29 cellular contexts compared by ENCODE assay signal in the genomic region with DNA sequence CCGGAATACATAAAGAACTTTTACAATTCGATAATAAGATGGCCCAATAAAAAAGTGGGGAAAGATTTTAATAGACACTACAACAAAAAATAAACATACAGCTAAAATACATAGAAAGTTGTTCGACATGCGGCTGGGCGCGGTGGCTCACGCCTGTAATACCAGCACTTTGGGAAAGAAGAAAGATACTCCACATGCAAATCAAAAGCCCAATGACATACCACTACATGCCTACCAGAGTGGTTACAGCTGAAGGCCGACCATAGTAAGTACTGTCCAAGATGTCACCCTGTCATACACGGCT. TPM values are rescaled to one million over a fixed set of nuclear protein-coding genes. Genes with fewer than 3 reads are reported as not detected.
"Had no signal": no experiment of that assay in that cellular context is flagged by ENCODE, and none has a peak within 500 bp of the region (broad histone marks: within the 10 kb centered on the region; RNA-seq: fewer than 3 reads in every experiment).

No MANE protein-coding gene starts in this region.

- H3K9me3 ChIP-seq: esophagus muscularis mucosa, heart left ventricle, left lung, neutrophil, tibial nerve had no signal

- H3K27ac ChIP-seq: brain microvascular endothelial cell, esophagus muscularis mucosa, foreskin keratinocyte, left lung, neutrophil, tibial nerve had no signal

- H3K4me3 ChIP-seq: esophagus muscularis mucosa, heart left ventricle, left lung, smooth muscle cell, tibial nerve had no signal

- H3K4me2 ChIP-seq: smooth muscle cell had no signal

- H3K27me3 Mint-ChIP-seq: activated naive CD8-positive, alpha-beta T cell treated with anti-CD3 and anti-CD28 coated beads, Interleukin-2, amount 10 ng/mL, durations not matched to agents 7 days and 5 days had no signal

- H3K9me3 Mint-ChIP-seq: activated CD4-positive, alpha-beta memory T cell treated with anti-CD3 and anti-CD28 coated beads, Interleukin-2, amount 10 ng/mL, durations not matched to agents 7 days and 5 days; activated CD4-positive, alpha-beta T cell treated with anti-CD3 and anti-CD28 coated beads, Interleukin-2, amount 10 ng/mL, durations not matched to agents 7 days and 5 days; activated naive CD4-positive, alpha-beta T cell treated with anti-CD3 and anti-CD28 coated beads, Interleukin-2, amount 10 ng/mL, durations not matched to agents 7 days and 5 days; activated naive CD8-positive, alpha-beta T cell treated with anti-CD3 and anti-CD28 coated beads, Interleukin-2, amount 10 ng/mL, durations not matched to agents 7 days and 5 days; activated T-cell treated with anti-CD3 and anti-CD28 coated beads, Interleukin-2, amount 50 U/mL, for 24 hours; endodermal cell; mesothelial cell of epicardium; naive B cell; nephron progenitor cell; WTC11 had no signal

- H3K4me3 Mint-ChIP-seq: activated CD4-positive, alpha-beta memory T cell treated with anti-CD3 and anti-CD28 coated beads, Interleukin-2, amount 10 ng/mL, durations not matched to agents 7 days and 5 days; activated CD4-positive, alpha-beta T cell treated with anti-CD3 and anti-CD28 coated beads, Interleukin-2, amount 10 ng/mL, durations not matched to agents 7 days and 5 days; activated naive CD4-positive, alpha-beta T cell treated with anti-CD3 and anti-CD28 coated beads, Interleukin-2, amount 10 ng/mL, durations not matched to agents 7 days and 5 days; activated naive CD8-positive, alpha-beta T cell treated with anti-CD3 and anti-CD28 coated beads, Interleukin-2, amount 10 ng/mL, durations not matched to agents 7 days and 5 days; activated T-cell treated with anti-CD3 and anti-CD28 coated beads, Interleukin-2, amount 50 U/mL, for 24 hours; endodermal cell; mesothelial cell of epicardium; naive B cell; nephron progenitor cell; T-helper 17 cell; WTC11 had no signal

- DNase-seq: activated CD4-positive, alpha-beta memory T cell treated with anti-CD3 and anti-CD28 coated beads, Interleukin-2, amount 10 ng/mL, durations not matched to agents 7 days and 5 days; activated CD4-positive, alpha-beta T cell treated with anti-CD3 and anti-CD28 coated beads for 1 hour; activated CD4-positive, alpha-beta T cell treated with anti-CD3 and anti-CD28 coated beads, Interleukin-2, amount 10 ng/mL, durations not matched to agents 7 days and 5 days; activated CD8-positive, alpha-beta memory T cell treated with anti-CD3 and anti-CD28 coated beads, Interleukin-2, amount 50 U/mL, for 48 hours; activated gamma-delta T cell; activated naive CD4-positive, alpha-beta T cell treated with anti-CD3 and anti-CD28 coated beads, Interleukin-2, amount 10 ng/mL, durations not matched to agents 7 days and 5 days; activated naive CD8-positive, alpha-beta T cell treated with anti-CD3 and anti-CD28 coated beads, Interleukin-2, amount 10 ng/mL, durations not matched to agents 7 days and 5 days; activated T-cell treated with anti-CD3 and anti-CD28 coated beads, Interleukin-2, amount 50 U/mL, for 24 hours; amniotic stem cell; brain microvascular endothelial cell; central memory CD4-positive, alpha-beta T cell; endodermal cell; foreskin keratinocyte; left lung; naive B cell; nephron progenitor cell; stimulated activated CD4-positive, alpha-beta T cell treated with anti-CD3 and anti-CD28 coated beads, Interleukin-15, amount 100 ng/mL, for 24 hours; stimulated activated naive CD4-positive, alpha-beta T cell; T-helper 17 cell; T1000 had no signal

- H3K36me3 ChIP-seq: brain microvascular endothelial cell, heart left ventricle, left lung, neutrophil, tibial nerve had no signal

- H3K36me3 Mint-ChIP-seq: activated naive CD4-positive, alpha-beta T cell treated with anti-CD3 and anti-CD28 coated beads, Interleukin-2, amount 10 ng/mL, durations not matched to agents 7 days and 5 days; activated naive CD8-positive, alpha-beta T cell treated with anti-CD3 and anti-CD28 coated beads, Interleukin-2, amount 10 ng/mL, durations not matched to agents 7 days and 5 days; mesothelial cell of epicardium; naive B cell; WTC11 had no signal

- H3K27ac Mint-ChIP-seq: activated CD4-positive, alpha-beta memory T cell treated with anti-CD3 and anti-CD28 coated beads, Interleukin-2, amount 10 ng/mL, durations not matched to agents 7 days and 5 days; activated CD4-positive, alpha-beta T cell treated with anti-CD3 and anti-CD28 coated beads, Interleukin-2, amount 10 ng/mL, durations not matched to agents 7 days and 5 days; activated naive CD4-positive, alpha-beta T cell treated with anti-CD3 and anti-CD28 coated beads, Interleukin-2, amount 10 ng/mL, durations not matched to agents 7 days and 5 days; activated naive CD8-positive, alpha-beta T cell treated with anti-CD3 and anti-CD28 coated beads, Interleukin-2, amount 10 ng/mL, durations not matched to agents 7 days and 5 days; activated T-cell treated with anti-CD3 and anti-CD28 coated beads, Interleukin-2, amount 50 U/mL, for 24 hours; endodermal cell; mesothelial cell of epicardium; nephron progenitor cell; T-helper 17 cell; WTC11 had no signal

- H3K27me3 ChIP-seq: brain microvascular endothelial cell, esophagus muscularis mucosa, foreskin keratinocyte, heart left ventricle, tibial nerve had no signal

RNA-seq across cellular contexts. Expression of gene PRCD, which starts 9.3 kb away (rescaled TPM):
- total RNA-seq: activated CD4-positive, alpha-beta memory T cell treated with anti-CD3 and anti-CD28 coated beads, Interleukin-2, amount 10 ng/mL, durations not matched to agents 7 days and 5 days; activated CD4-positive, alpha-beta T cell treated with anti-CD3 and anti-CD28 coated beads, Interleukin-2, amount 10 ng/mL, durations not matched to agents 7 days and 5 days had no signal

RNA-seq across cellular contexts. Expression of gene CYGB, which starts 11.7 kb away (rescaled TPM):
- total RNA-seq: activated CD4-positive, alpha-beta memory T cell treated with anti-CD3 and anti-CD28 coated beads, Interleukin-2, amount 10 ng/mL, durations not matched to agents 7 days and 5 days; activated CD4-positive, alpha-beta T cell treated with anti-CD3 and anti-CD28 coated beads, Interleukin-2, amount 10 ng/mL, durations not matched to agents 7 days and 5 days; T-helper 17 cell had no signal

RNA-seq across cellular contexts. Expression of gene ST6GALNAC2, which starts 36.5 kb away (rescaled TPM):
- total RNA-seq: activated CD4-positive, alpha-beta T cell treated with anti-CD3 and anti-CD28 coated beads, Interleukin-2, amount 10 ng/mL, durations not matched to agents 7 days and 5 days; lung microvascular endothelial cell; temporal lobe; WTC11 had no signal
